Comparison of ENCODE assay signal across 9 cellular contexts in the genomic region with DNA sequence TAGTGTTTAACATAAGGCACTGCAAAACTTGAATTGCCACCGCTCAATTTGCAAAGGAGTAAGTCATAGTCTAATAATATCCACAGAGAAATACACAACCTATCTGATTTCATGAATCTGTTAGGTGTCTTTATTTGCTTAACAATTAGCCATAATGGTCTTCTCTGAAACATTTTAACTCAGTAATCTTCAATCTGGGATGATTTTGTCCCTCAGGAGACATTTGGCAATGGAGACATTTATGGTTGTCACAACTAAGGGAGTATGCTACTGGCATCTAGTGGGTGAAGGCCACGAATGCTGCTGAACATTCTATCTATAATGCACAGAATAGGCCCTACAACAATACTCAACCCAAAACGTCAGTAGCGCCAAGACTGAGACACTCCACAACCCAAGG. TPM values are rescaled to one million over a fixed set of nuclear protein-coding genes. Genes with fewer than 3 reads are reported as not detected.
DNase-seq lines count a peak whose midpoint lies in the region; ATAC-seq and TF ChIP-seq lines count a peak whose summit lies in the region.
"Had no signal": no experiment of that assay in that cellular context is flagged by ENCODE, and none has a peak within 500 bp of the region (broad histone marks: within the 10 kb centered on the region; RNA-seq: fewer than 3 reads in every experiment).

No MANE protein-coding gene starts in this region.

- H3K4me3 ChIP-seq in ACC112 (ENCODE audit: low read depth, low read length), result no peak overlapping the region
- no peak overlapping the region; the same call in 1 of the 2 replicates for H3K4me3 ChIP-seq in GM12864 (ENCODE audit: low read depth, low read length)
- H3K4me3 ChIP-seq in hepatocyte, result no peak overlapping the region
- H3K4me3 ChIP-seq in stomach, result no peak overlapping the region
- H3K4me3 ChIP-seq: ascending aorta had no signal

- TF ChIP-seq CTCF in GM12864 (IDR thresholded peaks at IDR 0.05; ENCODE audit: low read depth, low read length, missing control alignments) (peak; percentile 27), hepatocyte (IDR thresholded peaks at IDR 0.05; ENCODE audit: poor library complexity) (peak; percentile 27), GM20000 (IDR thresholded peaks at IDR 0.05; ENCODE audit: extremely low read depth, missing control alignments) (no peak), stomach (IDR thresholded peaks at IDR 0.05) (no peak)

- H3K27me3 ChIP-seq in ACC112 (ENCODE audit: insufficient read depth, low read length) (no peaks in the 10 kb centered on the region), hepatocyte (no peaks in the 10 kb centered on the region), stomach (no peaks in the 10 kb centered on the region)
- H3K27me3 ChIP-seq: ascending aorta had no signal

- 85% methylated on average over 4 of the region's 4 CpGs for WGBS in hepatocyte (ENCODE audit: low lambda C conversion rate, missing lambda C conversion rate)
- 49 to 60% (median 54%) methylated on average over 4 of the region's 4 CpGs for WGBS in stomach, 5 donors

- H3K4me3 Mint-ChIP-seq in T-cell, result peak overlapping the region in 2 of 3 donors; percentile 13 to 19

- H3K9me3 Mint-ChIP-seq in T-cell, result no peaks in the 10 kb centered on the region

- H3K4me1 Mint-ChIP-seq in T-cell, result peaks cover 63 to 69% (median 66%) of the 10 kb centered on the region in 3 donors

- no peaks in the 10 kb centered on the region for H3K27me3 Mint-ChIP-seq in T-cell

- H3K79me2 ChIP-seq in ACC112 (ENCODE audit: control insufficient read depth, insufficient read depth, low read length, unreplicated experiment), result peaks cover 87% of the 10 kb centered on the region
- H3K79me2 ChIP-seq in hepatocyte, result peaks cover 89% of the 10 kb centered on the region

- CTCF ChIA-PET in T-cell (lab: Charles Lee), result no interaction called here

- ATAC-seq in T-cell (replicated peaks in 1 of 4) (no peak), GM21825 (IDR thresholded peaks at IDR 0.05; ENCODE audit: unreplicated experiment) (no peak)

- H3K9me3 ChIP-seq in hepatocyte (ENCODE audit: low read depth) (no peaks in the 10 kb centered on the region), stomach (no peaks in the 10 kb centered on the region)
- H3K9me3 ChIP-seq: ascending aorta had no signal

- intact Hi-C loops in stomach (cut with DNase I; ENCODE audit: low total_unique reads), result no loop called here

- H3K27ac Mint-ChIP-seq in T-cell, result peak overlapping the region in 1 of 2 donors; percentile 52

- DNase-seq in GM12864 (ENCODE audit: low read depth), result no peak
- no peak for DNase-seq in T-cell
- DNase-seq in hepatocyte (ENCODE audit: low spot score), result no peak
- DNase-seq in GM20000 (ENCODE audit: low spot score), result no peak
- no peak for DNase-seq in NK-92 treated with Interleukin-12 subunit alpha and Interleukin-12 subunit beta, amount 100 ng/mL, for 24 hours (lab: John Stamatoyannopoulos, UW)
- DNase-seq in stomach, result no peak

- H3K4me1 ChIP-seq in ACC112 (ENCODE audit: control insufficient read depth, insufficient read depth, low read length, unreplicated experiment) (peaks cover 16% of the 10 kb centered on the region), hepatocyte (ENCODE audit: insufficient read depth) (peaks cover 7% of the 10 kb centered on the region), stomach (peaks cover 34 to 82% (median 61%) of the 10 kb centered on the region in 4 donors)

- H2AFZ ChIP-seq in ACC112 (ENCODE audit: low read length, unreplicated experiment) (no peak overlapping the region), hepatocyte (no peak overlapping the region)

- no peak for TF ChIP-seq EP300 in stomach (IDR thresholded peaks at IDR 0.05)

- H3K27ac ChIP-seq in ACC112 (ENCODE audit: low read depth, low read length), result 0 out of 2 replicates have a peak overlapping the region, but pooled peaks have one; percentile 17
- no peak overlapping the region for H3K27ac ChIP-seq in hepatocyte
- H3K27ac ChIP-seq in stomach, result peak overlapping the region in 1 of 5 donors; percentile 59

- H3K9me2 ChIP-seq in hepatocyte (replicated peaks; ENCODE audit: insufficient read depth), result no peaks in the 10 kb centered on the region

- TF ChIP-seq POLR2A in stomach (IDR thresholded peaks at IDR 0.05), result no peak

- H3K4me2 ChIP-seq in hepatocyte, result no peak overlapping the region

- peaks cover 78% of the 10 kb centered on the region for H4K20me1 ChIP-seq in hepatocyte (ENCODE audit: insufficient read depth, poor library complexity, severe bottlenecking)

- peaks cover 11% of the 10 kb centered on the region for H3K36me3 Mint-ChIP-seq in T-cell

- POLR2A ChIA-PET in T-cell (lab: Charles Lee), result no interaction called here

- H3K36me3 ChIP-seq in ACC112 (ENCODE audit: insufficient read depth, low read length) (no peaks in the 10 kb centered on the region), hepatocyte (replicated peaks; ENCODE audit: insufficient read depth, low read depth) (no peaks in the 10 kb centered on the region), stomach (peaks cover 0 to 8% (median 3%) of the 10 kb centered on the region in 4 donors)
- H3K36me3 ChIP-seq: ascending aorta had no signal

RNA-seq across cellular contexts. Expression of gene UBE2G1, which starts 4.3 kb away (rescaled TPM):
- total RNA-seq in T-cell, result 10 to 100 TPM; 49.6 to 62.5 (median 56.4) TPM
- total RNA-seq in hepatocyte, result 52.6 and 78.8 TPM in 2 replicates
- polyA plus RNA-seq in hepatocyte, result 51.3 and 65.1 TPM in 2 replicates
- 10 to 100 TPM; 37.9 to 91.0 (median 44.6) TPM for total RNA-seq in stomach
- polyA plus RNA-seq in stomach, result 10 to 100 TPM; 14.0 to 25.7 (median 16.4) TPM

Comparison
In these comparisons a context has a peak if more than half of its experiments do, and no peak if none do; other contexts are left out.
1. CTCF ChIP-seq: peak in GM12864 (single experiment) and hepatocyte (single experiment); none in GM20000 (single experiment) and stomach (0 of 7).